ENCODE assay signal across 9 cellular contexts in the genomic region with DNA sequence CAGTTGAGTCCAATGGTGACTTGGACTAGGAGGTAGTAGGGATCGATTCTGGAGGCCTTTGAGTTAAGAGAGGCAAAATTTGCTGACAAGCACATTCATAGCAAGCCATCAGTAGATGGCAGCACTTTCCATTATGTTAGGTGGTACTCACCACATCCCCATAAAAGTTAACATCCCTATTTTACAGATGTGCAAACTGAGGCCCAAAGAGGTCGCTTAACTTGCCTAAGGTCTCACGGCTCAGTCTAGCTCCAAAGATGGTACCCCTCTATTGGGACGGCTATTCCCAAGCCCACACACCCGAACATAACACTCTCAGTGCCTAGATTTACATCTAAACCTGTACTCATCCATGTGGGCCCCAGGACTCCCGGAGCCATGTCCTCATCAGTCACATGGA. TPM values are rescaled to one million over a fixed set of nuclear protein-coding genes. Genes with fewer than 3 reads are reported as not detected.
DNase-seq lines count a peak whose midpoint lies in the region; ATAC-seq, FAIRE-seq and TF ChIP-seq lines count a peak whose summit lies in the region.
"Had no signal": no experiment of that assay in that cellular context is flagged by ENCODE, and none has a peak within 500 bp of the region (broad histone marks: within the 10 kb centered on the region; RNA-seq: fewer than 3 reads in every experiment).

No MANE protein-coding gene starts in this region.

- no peak overlapping the region for H3K4me3 ChIP-seq in Peyer's patch
- no peak overlapping the region for H3K4me3 ChIP-seq in fibroblast of lung (replicated peaks in 1 of 4; ENCODE audit: control extremely low read depth in 1 of 4, insufficient read depth in 1 of 4, low read depth in 3 of 4, low read length in 4 of 4)
- no peak overlapping the region for H3K4me3 ChIP-seq in lower leg skin (ENCODE audit: low read depth, poor library complexity, severe bottlenecking)

- no peaks in the 10 kb centered on the region for H3K79me2 ChIP-seq in fibroblast of lung (ENCODE audit: control insufficient read depth, insufficient read depth, low read length)

- intact Hi-C loops in lower leg skin (cut with DNase I; ENCODE audit: low total_unique reads) = no loop called here

- H3K36me3 ChIP-seq in Peyer's patch (no peaks in the 10 kb centered on the region), fibroblast of lung (ENCODE audit: control insufficient read depth, insufficient read depth, low read length) (no peaks in the 10 kb centered on the region)

- no peak for ATAC-seq in GM21390 (IDR thresholded peaks at IDR 0.05; ENCODE audit: unreplicated experiment)

- TF ChIP-seq CTCF in Peyer's patch (IDR thresholded peaks at IDR 0.05) = peak in 4 of 6 experiments; percentile 31 to 44 (median 38)
- peak; percentile 21 to 49 for TF ChIP-seq CTCF in fibroblast of lung (conservative IDR thresholded peaks at IDR 0.05 in 1 of 2, IDR thresholded peaks at IDR 0.05 in 1 of 2; ENCODE audit: low read depth in 1 of 2, low read length in 2 of 2)
- no peak for TF ChIP-seq CTCF in lower leg skin (IDR thresholded peaks at IDR 0.05)

- H3K9ac ChIP-seq in fibroblast of lung (ENCODE audit: insufficient read depth, low read length) = no peak overlapping the region

- no peaks in the 10 kb centered on the region for H4K20me1 ChIP-seq in fibroblast of lung (ENCODE audit: control insufficient read depth, extremely low read depth, insufficient read depth, low read length)

- H3K27me3 ChIP-seq in Peyer's patch = no peaks in the 10 kb centered on the region
- H3K27me3 ChIP-seq in fibroblast of lung (ENCODE audit: control insufficient read depth, insufficient read depth, low read length) = no peaks in the 10 kb centered on the region

- DNase-seq in A172 (ENCODE audit: low spot score) (peak; percentile 31), Peyer's patch (no peak), fibroblast of lung (ENCODE audit: low read depth in 2 of 2) (peak; percentile 36 to 60), lower leg skin (ENCODE audit: low spot score in 2 of 2) (no peak), iPS-NIHi7 (ENCODE audit: extremely low spot score) (no peak)
- no peak for DNase-seq in NK-92 treated with Interleukin-12 subunit alpha and Interleukin-12 subunit beta, amount 100 ng/mL, for 24 hours (lab: John Stamatoyannopoulos, UW)
- DNase-seq: central memory CD4-positive, alpha-beta T cell had no signal

- TF ChIP-seq POLR2A in Peyer's patch (IDR thresholded peaks at IDR 0.05) = no peak
- no peak for TF ChIP-seq POLR2A in lower leg skin (IDR thresholded peaks at IDR 0.05)

- FAIRE-seq in G401.6 (lab: Jason Lieb, UNC) = peak; percentile 25

- H3K4me2 ChIP-seq in fibroblast of lung (ENCODE audit: extremely low read depth, insufficient read depth, low read length) = no peak overlapping the region

- H3K9me3 ChIP-seq in Peyer's patch (no peaks in the 10 kb centered on the region), fibroblast of lung (ENCODE audit: control insufficient read depth, insufficient read depth, low read depth, low read length) (no peaks in the 10 kb centered on the region)

- H3K27ac ChIP-seq in Peyer's patch (peak overlapping the region in 2 of 4 donors; percentile 12 to 91), fibroblast of lung (ENCODE audit: insufficient read depth, low read length) (no peak overlapping the region)

- peaks cover 14 to 51% (median 16%) of the 10 kb centered on the region in 4 donors for H3K4me1 ChIP-seq in Peyer's patch
- peaks cover 11% of the 10 kb centered on the region for H3K4me1 ChIP-seq in fibroblast of lung (ENCODE audit: control insufficient read depth, extremely low read depth, insufficient read depth, low read length)

- WGBS in lower leg skin, 2 donors = 74 to 78% methylated on average over 6 of the region's 6 CpGs

- no peak overlapping the region for H2AFZ ChIP-seq in fibroblast of lung (ENCODE audit: low read length)

RNA-seq across cellular contexts. Expression of a gene that starts 21.5 kb away (rescaled TPM):
- total RNA-seq in A172 (2014; rRNA removed; shearing (Covaris generic)) = 0.17 TPM in 1 of 2 replicates, not detected in the other
- total RNA-seq in Peyer's patch = 10 to 100 TPM in 2 of 4 donors, 1 to 10 TPM in 1, under 1 TPM in 1; 0.85 to 56.1 (median 9.6) TPM
- total RNA-seq in fibroblast of lung = 9.5 and 24.9 TPM in 2 replicates
- 2.8 and 48.6 TPM in 2 replicates for polyA plus RNA-seq in fibroblast of lung
- 4.6 and 43.1 TPM in 2 replicates for polyA plus RNA-seq in fibroblast of lung (2012)
- polyA minus RNA-seq in fibroblast of lung (ENCODE audit: low replicate concordance) = 20.3 and 218 TPM in 2 replicates
- 10 to 100 TPM in 2 of 4 donors, 1 to 10 TPM in 2; 5.9 to 18.2 (median 11.2) TPM for total RNA-seq in lower leg skin

RNA-seq across cellular contexts. Expression of a gene that starts 22.6 kb away (rescaled TPM):
- 45.5 and 60.2 TPM in 2 replicates for total RNA-seq in A172 (2014; rRNA removed; shearing (Covaris generic))
- total RNA-seq in Peyer's patch = 10 to 100 TPM; 39.9 to 69.3 (median 52.5) TPM
- total RNA-seq in fibroblast of lung = 81.1 and 81.4 TPM in 2 replicates
- polyA plus RNA-seq in fibroblast of lung = 49.3 and 69.6 TPM in 2 replicates
- polyA plus RNA-seq in fibroblast of lung (2012) = 104 and 125 TPM in 2 replicates
- polyA minus RNA-seq in fibroblast of lung (ENCODE audit: low replicate concordance) = 181 and 256 TPM in 2 replicates
- 100 to 1,000 TPM in 1 of 4 donors, 10 to 100 TPM in 3; 57.7 to 111 (median 76.5) TPM for total RNA-seq in lower leg skin

RNA-seq across cellular contexts. Expression of a gene that starts 39.9 kb away (rescaled TPM):
- total RNA-seq in A172 (2014; rRNA removed; shearing (Covaris generic)) = 15.2 TPM in 2 replicates
- 10 to 100 TPM in 1 of 4 donors, 1 to 10 TPM in 2, under 1 TPM in 1; 0.88 to 10.7 (median 2.5) TPM for total RNA-seq in Peyer's patch
- total RNA-seq in fibroblast of lung = 3.6 and 5.4 TPM in 2 replicates
- polyA plus RNA-seq in fibroblast of lung = 4.7 and 5.3 TPM in 2 replicates
- polyA plus RNA-seq in fibroblast of lung (2012) = 3.5 and 4.3 TPM in 2 replicates
- polyA minus RNA-seq in fibroblast of lung (ENCODE audit: low replicate concordance) = 5.8 and 7.2 TPM in 2 replicates
- total RNA-seq in lower leg skin = 1 to 10 TPM; 4.0 to 8.1 (median 5.6) TPM

RNA-seq across cellular contexts. Expression of a gene that starts 41.4 kb away (rescaled TPM):
- total RNA-seq in A172 (2014; rRNA removed; shearing (Covaris generic)) = 19.9 and 27.8 TPM in 2 replicates
- total RNA-seq in Peyer's patch (10 to 100 TPM; 16.5 to 53.9 (median 36.2) TPM), fibroblast of lung (1.5 and 3.0 TPM in 2 replicates), lower leg skin (100 to 1,000 TPM; 257 to 851 (median 501) TPM)
- polyA plus RNA-seq in fibroblast of lung = 1.2 and 5.8 TPM in 2 replicates
- polyA plus RNA-seq in fibroblast of lung (2012) = 4.1 and 12.9 TPM in 2 replicates
- 0.74 and 8.8 TPM in 2 replicates for polyA minus RNA-seq in fibroblast of lung (ENCODE audit: low replicate concordance)

RNA-seq across cellular contexts. Expression of a gene that starts 50.6 kb away (rescaled TPM):
- 3.4 and 7.7 TPM in 2 replicates for total RNA-seq in A172 (2014; rRNA removed; shearing (Covaris generic))
- 10 to 100 TPM in 1 of 4 donors, 1 to 10 TPM in 2, under 1 TPM in 1; 0.53 to 42.1 (median 4.3) TPM for total RNA-seq in Peyer's patch
- 5.1 and 7.9 TPM in 2 replicates for total RNA-seq in fibroblast of lung
- 8.9 and 11.7 TPM in 2 replicates for polyA plus RNA-seq in fibroblast of lung
- polyA plus RNA-seq in fibroblast of lung (2012) = 19.8 and 23.8 TPM in 2 replicates
- polyA minus RNA-seq in fibroblast of lung (ENCODE audit: low replicate concordance) = 15.0 and 45.2 TPM in 2 replicates
- 10 to 100 TPM in 1 of 4 donors, 1 to 10 TPM in 3; 6.4 to 11.6 (median 9.0) TPM for total RNA-seq in lower leg skin

Comparison
In these comparisons a context has a peak if more than half of its experiments do, and no peak if none do; other contexts are left out.
1. DNase-seq: peak in A172 (single experiment) and fibroblast of lung (2 of 2); none in Peyer's patch (0 of 3), lower leg skin (0 of 2), NK-92 treated with Interleukin-12 subunit alpha and Interleukin-12 subunit beta, amount 100 ng/mL, for 24 hours (single experiment) and iPS-NIHi7 (single experiment).
2. CTCF ChIP-seq: peak in Peyer's patch (4 of 6) and fibroblast of lung (2 of 2); none in lower leg skin (0 of 3).